Comparison of ENCODE assay signal across 19 cellular contexts in genomic region chr5:19902316-19902934, GRCh38.
DNase-seq lines count a peak whose midpoint lies in the region; ATAC-seq, FAIRE-seq and TF ChIP-seq lines count a peak whose summit lies in the region.
"Had no signal": no experiment of that assay in that cellular context is flagged by ENCODE, and none has a peak within 500 bp of the region (broad histone marks: within the 10 kb centered on the region; RNA-seq: fewer than 3 reads in every experiment).

No MANE protein-coding gene starts in this region.

- H3K27me3 Mint-ChIP-seq in MCF 10A (ENCODE audit: insufficient read depth, unreplicated experiment) = no peaks in the 10 kb centered on the region
- H3K27me3 Mint-ChIP-seq in osteocyte (ENCODE audit: unreplicated experiment) = peaks cover 18% of the 10 kb centered on the region
- H3K27me3 Mint-ChIP-seq: CD8-positive, alpha-beta memory T cell; stimulated activated naive B cell treated with anti-CD40 and anti-IgM and Interleukin-4, amounts not matched to agents 10 μg/mL and 1 μg/mL and 100 μg/mL, for 72 hours; T-cell had no signal

- no peak for TF ChIP-seq CTCF in MCF 10A (IDR thresholded peaks at IDR 0.05; ENCODE audit: unreplicated experiment)
- TF ChIP-seq CTCF in breast epithelium (IDR thresholded peaks at IDR 0.05) = no peak
- TF ChIP-seq CTCF in pancreas (IDR thresholded peaks at IDR 0.05) = no peak
- no peak for TF ChIP-seq CTCF in osteocyte (IDR thresholded peaks at IDR 0.05)
- no peak for TF ChIP-seq CTCF in A673 (conservative IDR thresholded peaks at IDR 0.05; ENCODE audit: low read depth, low read length)

- H3K9me3 ChIP-seq in breast epithelium (no peaks in the 10 kb centered on the region), pancreas (no peaks in the 10 kb centered on the region), A673 (ENCODE audit: low read depth, low read length, poor library complexity, severe bottlenecking) (no peaks in the 10 kb centered on the region)
- H3K9me3 ChIP-seq: heart right ventricle had no signal

- intact Hi-C loops in MCF 10A (cut with micrococcal nuclease) = no loop called here
- intact Hi-C loops in breast epithelium (cut with DNase I; ENCODE audit: low total_unique reads) = no loop called here
- intact Hi-C loops in pancreas (cut with DNase I) = no loop called here
- intact Hi-C loops in A673 (cut with micrococcal nuclease; ENCODE audit: unreplicated experiment) = no loop called here

- H3K36me3 ChIP-seq in breast epithelium (no peaks in the 10 kb centered on the region), pancreas (no peaks in the 10 kb centered on the region), A673 (ENCODE audit: insufficient read depth, low read length, poor library complexity, severe bottlenecking) (no peaks in the 10 kb centered on the region)
- H3K36me3 ChIP-seq: heart right ventricle, upper lobe of left lung had no signal

- no peak overlapping the region for H3K27ac ChIP-seq in breast epithelium
- H3K27ac ChIP-seq in pancreas = no peak overlapping the region
- H3K27ac ChIP-seq in A673 (ENCODE audit: low read depth, low read length, poor library complexity, severe bottlenecking) = no peak overlapping the region
- H3K27ac ChIP-seq: heart right ventricle, upper lobe of left lung had no signal

- no TSS peak for BruUV-seq in MCF 10A (replicated peaks; lab: Mats Ljungman, UMichigan)
- BruUV-seq in A673 (replicated peaks; lab: Mats Ljungman, UMichigan) = no TSS peak

- no peak overlapping the region for H3K4me3 ChIP-seq in breast epithelium
- H3K4me3 ChIP-seq in pancreas = no peak overlapping the region
- no peak overlapping the region for H3K4me3 ChIP-seq in A673 (ENCODE audit: low read depth, low read length, poor library complexity, severe bottlenecking)
- H3K4me3 ChIP-seq: heart right ventricle, upper lobe of left lung had no signal

- peak in 3 of 4 donors; percentile 34 to 65 (median 51) for ATAC-seq in pancreas
- ATAC-seq in HG02970 (IDR thresholded peaks at IDR 0.05; ENCODE audit: low FRiP score, unreplicated experiment) = no peak
- ATAC-seq: HCT116; left colon; stimulated activated naive B cell treated with anti-CD40 and anti-IgM and Interleukin-4, amounts not matched to agents 10 μg/mL and 1 μg/mL and 100 μg/mL, for 72 hours; T-cell had no signal

- H3K4me1 Mint-ChIP-seq in MCF 10A (ENCODE audit: insufficient read depth, unreplicated experiment) (peaks cover 5% of the 10 kb centered on the region), osteocyte (ENCODE audit: unreplicated experiment) (no peaks in the 10 kb centered on the region)
- H3K4me1 Mint-ChIP-seq: CD8-positive, alpha-beta memory T cell; stimulated activated naive B cell treated with anti-CD40 and anti-IgM and Interleukin-4, amounts not matched to agents 10 μg/mL and 1 μg/mL and 100 μg/mL, for 72 hours; T-cell had no signal

- no peak for FAIRE-seq in pancreas (lab: Jason Lieb, UNC)
- FAIRE-seq: GM12892 had no signal

- peak; percentile 66 for DNase-seq in MCF 10A (ENCODE audit: unreplicated experiment)
- no peak for DNase-seq in breast epithelium (ENCODE audit: low spot score in 2 of 2)
- DNase-seq in NCI-H524 (lab: John Stamatoyannopoulos, UW) = peak; percentile 86 to 97
- peak; percentile 58 for DNase-seq in cerebellar cortex (ENCODE audit: low spot score)
- no peak for DNase-seq in pancreas
- no peak for DNase-seq in osteocyte (ENCODE audit: extremely low spot score, unreplicated experiment)
- no peak for DNase-seq in A673 (ENCODE audit: low spot score)
- DNase-seq: CD8-positive, alpha-beta memory T cell; cortex of kidney; erythroblast; heart right ventricle; left colon; NCI-H2107; stimulated activated naive B cell treated with anti-CD40 and anti-IgM and Interleukin-4, amounts not matched to agents 10 μg/mL and 1 μg/mL and 100 μg/mL, for 72 hours; T-cell; upper lobe of left lung had no signal

- no peaks in the 10 kb centered on the region for H3K4me1 ChIP-seq in breast epithelium
- no peaks in the 10 kb centered on the region for H3K4me1 ChIP-seq in pancreas
- H3K4me1 ChIP-seq in A673 (ENCODE audit: insufficient read depth, low read length, poor library complexity, severe bottlenecking) = no peaks in the 10 kb centered on the region
- H3K4me1 ChIP-seq: heart right ventricle, upper lobe of left lung had no signal

- H3K36me3 Mint-ChIP-seq in MCF 10A (ENCODE audit: insufficient read depth, unreplicated experiment) (no peaks in the 10 kb centered on the region), osteocyte (ENCODE audit: unreplicated experiment) (no peaks in the 10 kb centered on the region)
- H3K36me3 Mint-ChIP-seq: CD8-positive, alpha-beta memory T cell; stimulated activated naive B cell treated with anti-CD40 and anti-IgM and Interleukin-4, amounts not matched to agents 10 μg/mL and 1 μg/mL and 100 μg/mL, for 72 hours; T-cell had no signal

- no peaks in the 10 kb centered on the region for H3K27me3 ChIP-seq in breast epithelium
- H3K27me3 ChIP-seq in pancreas = no peaks in the 10 kb centered on the region
- no peaks in the 10 kb centered on the region for H3K27me3 ChIP-seq in A673 (replicated peaks; ENCODE audit: insufficient read depth, low read depth, low read length, poor library complexity)
- H3K27me3 ChIP-seq: heart right ventricle, upper lobe of left lung had no signal

- POLR2A ChIA-PET in MCF 10A (lab: Yijun Ruan, JAX) (interaction anchor here (0.6 kb wide), 1 partner anchor 22 kb away, joined by 4 read pairs; no protein-coding TSS in a partner anchor), A673 (lab: Charles Lee; ENCODE audit: low non-redundant PET) (no interaction called here)

- TF ChIP-seq POLR2A in breast epithelium (IDR thresholded peaks at IDR 0.05) = no peak

- no peak overlapping the region for H3K4me3 Mint-ChIP-seq in MCF 10A (ENCODE audit: unreplicated experiment)
- no peak overlapping the region for H3K4me3 Mint-ChIP-seq in osteocyte (ENCODE audit: unreplicated experiment)
- H3K4me3 Mint-ChIP-seq: CD8-positive, alpha-beta memory T cell; stimulated activated naive B cell treated with anti-CD40 and anti-IgM and Interleukin-4, amounts not matched to agents 10 μg/mL and 1 μg/mL and 100 μg/mL, for 72 hours; T-cell had no signal

- WGBS in pancreas, 2 donors = 31 to 36% methylated on average over 5 of the region's 5 CpGs

- H3K9me3 Mint-ChIP-seq in MCF 10A (ENCODE audit: unreplicated experiment) = no peaks in the 10 kb centered on the region
- H3K9me3 Mint-ChIP-seq in osteocyte (ENCODE audit: unreplicated experiment) = no peaks in the 10 kb centered on the region

- CTCF ChIA-PET in MCF 10A (lab: Yijun Ruan, JAX) = no interaction called here
- CTCF ChIA-PET in A673 (lab: Charles Lee) = no interaction called here

- H3K27ac Mint-ChIP-seq in MCF 10A (ENCODE audit: low read depth, unreplicated experiment) (no peak overlapping the region), osteocyte (ENCODE audit: unreplicated experiment) (no peak overlapping the region)
- H3K27ac Mint-ChIP-seq: stimulated activated naive B cell treated with anti-CD40 and anti-IgM and Interleukin-4, amounts not matched to agents 10 μg/mL and 1 μg/mL and 100 μg/mL, for 72 hours; T-cell had no signal

Comparison
In these comparisons a context has a peak if more than half of its experiments do, and no peak if none do; other contexts are left out.
1. DNase-seq: peak in MCF 10A (single experiment), NCI-H524 (2 of 2) and cerebellar cortex (single experiment); none in breast epithelium (0 of 2), pancreas (0 of 6), osteocyte (single experiment) and A673 (single experiment).